Comparison of ENCODE assay signal across 1 cellular context in the genomic region with DNA sequence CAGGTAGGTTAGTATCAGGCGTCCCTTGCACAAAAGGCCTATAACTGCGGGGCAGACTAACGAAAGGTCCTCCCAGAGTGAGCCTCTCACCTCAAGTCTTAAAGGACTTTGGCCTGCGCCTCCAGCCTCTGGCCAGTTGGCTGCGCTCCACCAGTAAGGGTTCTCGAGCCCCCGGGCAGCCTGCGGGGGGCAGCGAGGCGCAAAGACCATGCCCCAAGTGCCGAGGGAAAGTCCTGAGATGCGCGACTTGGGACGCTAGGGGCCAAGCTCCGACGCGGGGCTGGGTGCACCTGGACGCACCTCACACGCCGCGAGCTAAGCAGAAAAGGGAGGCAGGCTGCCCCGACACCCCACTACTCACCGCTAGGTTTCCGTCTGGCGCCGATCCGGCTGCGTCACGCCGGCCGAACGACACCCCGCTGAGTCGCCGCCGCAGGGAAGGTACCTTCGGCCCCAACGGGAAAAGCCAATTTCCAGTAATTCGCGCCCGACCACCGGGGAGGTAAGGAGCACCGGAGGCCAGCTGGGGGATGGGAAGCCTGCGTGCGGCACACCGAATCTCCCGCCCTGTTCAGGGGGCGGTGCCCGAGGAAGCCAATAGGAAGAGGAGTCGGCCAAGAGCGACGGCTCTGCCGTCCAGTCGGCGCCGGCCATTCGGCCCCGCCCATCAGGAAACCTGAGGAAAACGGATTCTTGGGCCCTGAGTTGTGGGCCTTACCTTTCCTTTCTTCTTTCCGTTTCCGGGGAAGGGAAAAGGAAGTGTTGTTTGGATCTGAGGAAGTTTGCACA.
A peak's percentile ranks its signal among the peaks of the same experiment; 100 is the strongest.
TF ChIP-seq lines count a peak whose summit lies in the region.

Gene ORC2 (minus strand): TSS at position 532 of the 789 bp plus-strand sequence. CDS start 5,537 bp downstream, outside the sequence.

TF ChIP-seq in GM12878, 131 proteins besides CTCF, POLR2A, EP300 and RAD21 (continued from another document and continues in another):
- TF ChIP-seq, protein P1, sequence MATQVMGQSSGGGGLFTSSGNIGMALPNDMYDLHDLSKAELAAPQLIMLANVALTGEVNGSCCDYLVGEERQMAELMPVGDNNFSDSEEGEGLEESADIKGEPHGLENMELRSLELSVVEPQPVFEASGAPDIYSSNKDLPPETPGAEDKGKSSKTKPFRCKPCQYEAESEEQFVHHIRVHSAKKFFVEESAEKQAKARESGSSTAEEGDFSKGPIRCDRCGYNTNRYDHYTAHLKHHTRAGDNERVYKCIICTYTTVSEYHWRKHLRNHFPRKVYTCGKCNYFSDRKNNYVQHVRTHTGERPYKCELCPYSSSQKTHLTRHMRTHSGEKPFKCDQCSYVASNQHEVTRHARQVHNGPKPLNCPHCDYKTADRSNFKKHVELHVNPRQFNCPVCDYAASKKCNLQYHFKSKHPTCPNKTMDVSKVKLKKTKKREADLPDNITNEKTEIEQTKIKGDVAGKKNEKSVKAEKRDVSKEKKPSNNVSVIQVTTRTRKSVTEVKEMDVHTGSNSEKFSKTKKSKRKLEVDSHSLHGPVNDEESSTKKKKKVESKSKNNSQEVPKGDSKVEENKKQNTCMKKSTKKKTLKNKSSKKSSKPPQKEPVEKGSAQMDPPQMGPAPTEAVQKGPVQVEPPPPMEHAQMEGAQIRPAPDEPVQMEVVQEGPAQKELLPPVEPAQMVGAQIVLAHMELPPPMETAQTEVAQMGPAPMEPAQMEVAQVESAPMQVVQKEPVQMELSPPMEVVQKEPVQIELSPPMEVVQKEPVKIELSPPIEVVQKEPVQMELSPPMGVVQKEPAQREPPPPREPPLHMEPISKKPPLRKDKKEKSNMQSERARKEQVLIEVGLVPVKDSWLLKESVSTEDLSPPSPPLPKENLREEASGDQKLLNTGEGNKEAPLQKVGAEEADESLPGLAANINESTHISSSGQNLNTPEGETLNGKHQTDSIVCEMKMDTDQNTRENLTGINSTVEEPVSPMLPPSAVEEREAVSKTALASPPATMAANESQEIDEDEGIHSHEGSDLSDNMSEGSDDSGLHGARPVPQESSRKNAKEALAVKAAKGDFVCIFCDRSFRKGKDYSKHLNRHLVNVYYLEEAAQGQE (IDR thresholded peaks at IDR 0.05; ENCODE audit: low read depth, low read length), result no peak
- peak; percentile 58; the same call in 1 of the 2 replicates for TF ChIP-seq ZNF687 (IDR thresholded peaks at IDR 0.05)
- no peak for TF ChIP-seq SUPT20H (IDR thresholded peaks at IDR 0.05; ENCODE audit: borderline replicate concordance, control insufficient read depth, low read depth, low read length)
- TF ChIP-seq, protein P2, sequence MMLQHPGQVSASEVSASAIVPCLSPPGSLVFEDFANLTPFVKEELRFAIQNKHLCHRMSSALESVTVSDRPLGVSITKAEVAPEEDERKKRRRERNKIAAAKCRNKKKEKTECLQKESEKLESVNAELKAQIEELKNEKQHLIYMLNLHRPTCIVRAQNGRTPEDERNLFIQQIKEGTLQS (IDR thresholded peaks at IDR 0.05; ENCODE audit: borderline replicate concordance, extremely low read depth, low read depth, low read length), result no peak
- peak; percentile 73 for TF ChIP-seq CREM (IDR thresholded peaks at IDR 0.05; ENCODE audit: low read depth)
- peak; percentile 63; the same call in 1 of the 2 replicates for TF ChIP-seq BACH1 (IDR thresholded peaks at IDR 0.05; ENCODE audit: borderline replicate concordance)
- TF ChIP-seq PKNOX1 (IDR thresholded peaks at IDR 0.05), result peak; percentile 100
- TF ChIP-seq ASH2L (IDR thresholded peaks at IDR 0.05; ENCODE audit: borderline replicate concordance, low read depth), result peak; percentile 59; the same call in 1 of the 2 replicates
- TF ChIP-seq, protein P3, sequence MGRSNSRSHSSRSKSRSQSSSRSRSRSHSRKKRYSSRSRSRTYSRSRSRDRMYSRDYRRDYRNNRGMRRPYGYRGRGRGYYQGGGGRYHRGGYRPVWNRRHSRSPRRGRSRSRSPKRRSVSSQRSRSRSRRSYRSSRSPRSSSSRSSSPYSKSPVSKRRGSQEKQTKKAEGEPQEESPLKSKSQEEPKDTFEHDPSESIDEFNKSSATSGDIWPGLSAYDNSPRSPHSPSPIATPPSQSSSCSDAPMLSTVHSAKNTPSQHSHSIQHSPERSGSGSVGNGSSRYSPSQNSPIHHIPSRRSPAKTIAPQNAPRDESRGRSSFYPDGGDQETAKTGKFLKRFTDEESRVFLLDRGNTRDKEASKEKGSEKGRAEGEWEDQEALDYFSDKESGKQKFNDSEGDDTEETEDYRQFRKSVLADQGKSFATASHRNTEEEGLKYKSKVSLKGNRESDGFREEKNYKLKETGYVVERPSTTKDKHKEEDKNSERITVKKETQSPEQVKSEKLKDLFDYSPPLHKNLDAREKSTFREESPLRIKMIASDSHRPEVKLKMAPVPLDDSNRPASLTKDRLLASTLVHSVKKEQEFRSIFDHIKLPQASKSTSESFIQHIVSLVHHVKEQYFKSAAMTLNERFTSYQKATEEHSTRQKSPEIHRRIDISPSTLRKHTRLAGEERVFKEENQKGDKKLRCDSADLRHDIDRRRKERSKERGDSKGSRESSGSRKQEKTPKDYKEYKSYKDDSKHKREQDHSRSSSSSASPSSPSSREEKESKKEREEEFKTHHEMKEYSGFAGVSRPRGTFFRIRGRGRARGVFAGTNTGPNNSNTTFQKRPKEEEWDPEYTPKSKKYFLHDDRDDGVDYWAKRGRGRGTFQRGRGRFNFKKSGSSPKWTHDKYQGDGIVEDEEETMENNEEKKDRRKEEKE (IDR thresholded peaks at IDR 0.05), result no peak
- TF ChIP-seq GABPA (IDR thresholded peaks at IDR 0.05; ENCODE audit: low read depth), result peak; percentile 79
- no peak for TF ChIP-seq CHD1 (IDR thresholded peaks at IDR 0.05; ENCODE audit: low read depth, low read length)
- TF ChIP-seq, protein P4, sequence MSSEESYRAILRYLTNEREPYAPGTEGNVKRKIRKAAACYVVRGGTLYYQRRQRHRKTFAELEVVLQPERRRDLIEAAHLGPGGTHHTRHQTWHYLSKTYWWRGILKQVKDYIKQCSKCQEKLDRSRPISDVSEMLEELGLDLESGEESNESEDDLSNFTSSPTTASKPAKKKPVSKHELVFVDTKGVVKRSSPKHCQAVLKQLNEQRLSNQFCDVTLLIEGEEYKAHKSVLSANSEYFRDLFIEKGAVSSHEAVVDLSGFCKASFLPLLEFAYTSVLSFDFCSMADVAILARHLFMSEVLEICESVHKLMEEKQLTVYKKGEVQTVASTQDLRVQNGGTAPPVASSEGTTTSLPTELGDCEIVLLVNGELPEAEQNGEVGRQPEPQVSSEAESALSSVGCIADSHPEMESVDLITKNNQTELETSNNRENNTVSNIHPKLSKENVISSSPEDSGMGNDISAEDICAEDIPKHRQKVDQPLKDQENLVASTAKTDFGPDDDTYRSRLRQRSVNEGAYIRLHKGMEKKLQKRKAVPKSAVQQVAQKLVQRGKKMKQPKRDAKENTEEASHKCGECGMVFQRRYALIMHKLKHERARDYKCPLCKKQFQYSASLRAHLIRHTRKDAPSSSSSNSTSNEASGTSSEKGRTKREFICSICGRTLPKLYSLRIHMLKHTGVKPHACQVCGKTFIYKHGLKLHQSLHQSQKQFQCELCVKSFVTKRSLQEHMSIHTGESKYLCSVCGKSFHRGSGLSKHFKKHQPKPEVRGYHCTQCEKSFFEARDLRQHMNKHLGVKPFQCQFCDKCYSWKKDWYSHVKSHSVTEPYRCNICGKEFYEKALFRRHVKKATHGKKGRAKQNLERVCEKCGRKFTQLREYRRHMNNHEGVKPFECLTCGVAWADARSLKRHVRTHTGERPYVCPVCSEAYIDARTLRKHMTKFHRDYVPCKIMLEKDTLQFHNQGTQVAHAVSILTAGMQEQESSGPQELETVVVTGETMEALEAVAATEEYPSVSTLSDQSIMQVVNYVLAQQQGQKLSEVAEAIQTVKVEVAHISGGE (CRISPR knock-in tag; IDR thresholded peaks at IDR 0.05), result no peak
- TF ChIP-seq NR2C1 (IDR thresholded peaks at IDR 0.05), result peak; percentile 55
- TF ChIP-seq FOS (IDR thresholded peaks at IDR 0.05; ENCODE audit: borderline replicate concordance, extremely low read depth, insufficient read length), result peak; percentile 70
- TF ChIP-seq ZBED1 (IDR thresholded peaks at IDR 0.05; ENCODE audit: borderline replicate concordance), result no peak; the same call in 1 of the 2 replicates
- no peak for TF ChIP-seq HCFC1 (IDR thresholded peaks at IDR 0.05; ENCODE audit: low read length)
- TF ChIP-seq MYB (IDR thresholded peaks at IDR 0.05; ENCODE audit: borderline replicate concordance, low read depth, low read length), result no peak
- no peak for TF ChIP-seq KDM1A (IDR thresholded peaks at IDR 0.05; ENCODE audit: borderline replicate concordance)
- peak; percentile 90 for TF ChIP-seq IRF3 (IDR thresholded peaks at IDR 0.05)
- TF ChIP-seq, protein P5, sequence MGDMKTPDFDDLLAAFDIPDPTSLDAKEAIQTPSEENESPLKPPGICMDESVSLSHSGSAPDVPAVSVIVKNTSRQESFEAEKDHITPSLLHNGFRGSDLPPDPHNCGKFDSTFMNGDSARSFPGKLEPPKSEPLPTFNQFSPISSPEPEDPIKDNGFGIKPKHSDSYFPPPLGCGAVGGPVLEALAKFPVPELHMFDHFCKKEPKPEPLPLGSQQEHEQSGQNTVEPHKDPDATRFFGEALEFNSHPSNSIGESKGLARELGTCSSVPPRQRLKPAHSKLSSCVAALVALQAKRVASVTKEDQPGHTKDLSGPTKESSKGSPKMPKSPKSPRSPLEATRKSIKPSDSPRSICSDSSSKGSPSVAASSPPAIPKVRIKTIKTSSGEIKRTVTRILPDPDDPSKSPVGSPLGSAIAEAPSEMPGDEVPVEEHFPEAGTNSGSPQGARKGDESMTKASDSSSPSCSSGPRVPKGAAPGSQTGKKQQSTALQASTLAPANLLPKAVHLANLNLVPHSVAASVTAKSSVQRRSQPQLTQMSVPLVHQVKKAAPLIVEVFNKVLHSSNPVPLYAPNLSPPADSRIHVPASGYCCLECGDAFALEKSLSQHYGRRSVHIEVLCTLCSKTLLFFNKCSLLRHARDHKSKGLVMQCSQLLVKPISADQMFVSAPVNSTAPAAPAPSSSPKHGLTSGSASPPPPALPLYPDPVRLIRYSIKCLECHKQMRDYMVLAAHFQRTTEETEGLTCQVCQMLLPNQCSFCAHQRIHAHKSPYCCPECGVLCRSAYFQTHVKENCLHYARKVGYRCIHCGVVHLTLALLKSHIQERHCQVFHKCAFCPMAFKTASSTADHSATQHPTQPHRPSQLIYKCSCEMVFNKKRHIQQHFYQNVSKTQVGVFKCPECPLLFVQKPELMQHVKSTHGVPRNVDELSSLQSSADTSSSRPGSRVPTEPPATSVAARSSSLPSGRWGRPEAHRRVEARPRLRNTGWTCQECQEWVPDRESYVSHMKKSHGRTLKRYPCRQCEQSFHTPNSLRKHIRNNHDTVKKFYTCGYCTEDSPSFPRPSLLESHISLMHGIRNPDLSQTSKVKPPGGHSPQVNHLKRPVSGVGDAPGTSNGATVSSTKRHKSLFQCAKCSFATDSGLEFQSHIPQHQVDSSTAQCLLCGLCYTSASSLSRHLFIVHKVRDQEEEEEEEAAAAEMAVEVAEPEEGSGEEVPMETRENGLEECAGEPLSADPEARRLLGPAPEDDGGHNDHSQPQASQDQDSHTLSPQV (IDR thresholded peaks at IDR 0.05), result no peak
- peak; percentile 65; the same call in 1 of the 2 replicates for TF ChIP-seq CBFB (IDR thresholded peaks at IDR 0.05; ENCODE audit: low read depth)
- TF ChIP-seq, protein P6, sequence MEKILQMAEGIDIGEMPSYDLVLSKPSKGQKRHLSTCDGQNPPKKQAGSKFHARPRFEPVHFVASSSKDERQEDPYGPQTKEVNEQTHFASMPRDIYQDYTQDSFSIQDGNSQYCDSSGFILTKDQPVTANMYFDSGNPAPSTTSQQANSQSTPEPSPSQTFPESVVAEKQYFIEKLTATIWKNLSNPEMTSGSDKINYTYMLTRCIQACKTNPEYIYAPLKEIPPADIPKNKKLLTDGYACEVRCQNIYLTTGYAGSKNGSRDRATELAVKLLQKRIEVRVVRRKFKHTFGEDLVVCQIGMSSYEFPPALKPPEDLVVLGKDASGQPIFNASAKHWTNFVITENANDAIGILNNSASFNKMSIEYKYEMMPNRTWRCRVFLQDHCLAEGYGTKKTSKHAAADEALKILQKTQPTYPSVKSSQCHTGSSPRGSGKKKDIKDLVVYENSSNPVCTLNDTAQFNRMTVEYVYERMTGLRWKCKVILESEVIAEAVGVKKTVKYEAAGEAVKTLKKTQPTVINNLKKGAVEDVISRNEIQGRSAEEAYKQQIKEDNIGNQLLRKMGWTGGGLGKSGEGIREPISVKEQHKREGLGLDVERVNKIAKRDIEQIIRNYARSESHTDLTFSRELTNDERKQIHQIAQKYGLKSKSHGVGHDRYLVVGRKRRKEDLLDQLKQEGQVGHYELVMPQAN (conservative IDR thresholded peaks at IDR 0.05), result peak; percentile 89
- TF ChIP-seq RBBP5 (conservative IDR thresholded peaks at IDR 0.05), result peak; percentile 67; the same call in 1 of the 2 replicates
